20 cellular contexts compared by ENCODE assay signal in the genomic region with DNA sequence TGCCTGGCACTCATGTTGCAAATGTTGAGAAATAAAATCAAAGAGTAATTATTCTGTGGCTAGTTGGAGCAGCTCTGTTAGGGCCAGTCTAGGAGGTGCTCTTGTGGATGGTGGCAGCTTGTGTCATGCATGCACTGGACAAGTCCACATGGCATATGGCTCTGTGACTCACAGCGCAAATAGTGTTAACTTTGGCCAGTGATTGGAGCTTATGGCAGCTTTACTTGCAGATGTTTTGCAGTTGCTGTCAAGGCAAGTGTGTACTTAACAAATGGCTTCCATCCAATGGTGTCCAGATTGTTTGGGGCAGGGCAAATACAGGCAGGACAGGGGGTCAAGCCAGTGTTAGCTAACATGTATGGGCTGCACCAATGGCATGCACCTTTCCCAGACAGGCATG. TPM values are rescaled to one million over a fixed set of nuclear protein-coding genes. Genes with fewer than 3 reads are reported as not detected.
DNase-seq lines count a peak whose midpoint lies in the region; ATAC-seq and TF ChIP-seq lines count a peak whose summit lies in the region.
"Had no signal": no experiment of that assay in that cellular context is flagged by ENCODE, and none has a peak within 500 bp of the region (broad histone marks: within the 10 kb centered on the region; RNA-seq: fewer than 3 reads in every experiment).

No MANE protein-coding gene starts in this region.

- no peaks in the 10 kb centered on the region for H4K20me1 ChIP-seq in fibroblast of lung (ENCODE audit: control insufficient read depth, extremely low read depth, insufficient read depth, low read length)
- H4K20me1 ChIP-seq: BLaER1 treated with 17β-estradiol and CSF1 and Interleukin-3, amounts not matched to agents 10 nM and 100 nM had no signal

- H3K27me3 ChIP-seq in right cardiac atrium (ENCODE audit: control insufficient read depth, insufficient read depth) (no peaks in the 10 kb centered on the region), heart right ventricle (no peaks in the 10 kb centered on the region), fibroblast of lung (ENCODE audit: control insufficient read depth, insufficient read depth, low read length) (no peaks in the 10 kb centered on the region)
- H3K27me3 ChIP-seq: BLaER1 treated with 17β-estradiol and CSF1 and Interleukin-3, amounts not matched to agents 10 nM and 100 nM; Peyer's patch had no signal

- no peaks in the 10 kb centered on the region for H3K9me3 ChIP-seq in right cardiac atrium (ENCODE audit: control insufficient read depth, low read length)
- H3K9me3 ChIP-seq in heart right ventricle: no peaks in the 10 kb centered on the region
- no peaks in the 10 kb centered on the region for H3K9me3 ChIP-seq in fibroblast of lung (ENCODE audit: control insufficient read depth, insufficient read depth, low read depth, low read length)
- H3K9me3 ChIP-seq: A549; BLaER1 treated with 17β-estradiol and CSF1 and Interleukin-3, amounts not matched to agents 10 nM and 100 nM; Peyer's patch had no signal

- H3K36me3 ChIP-seq in heart right ventricle (no peaks in the 10 kb centered on the region), fibroblast of lung (ENCODE audit: control insufficient read depth, insufficient read depth, low read length) (no peaks in the 10 kb centered on the region)
- H3K36me3 ChIP-seq: BLaER1 treated with 17β-estradiol and CSF1 and Interleukin-3, amounts not matched to agents 10 nM and 100 nM; Peyer's patch had no signal

- no peak overlapping the region for H2AFZ ChIP-seq in fibroblast of lung (ENCODE audit: low read length)
- H2AFZ ChIP-seq: GM23338 had no signal

- no peak overlapping the region for H3K9ac ChIP-seq in fibroblast of lung (ENCODE audit: insufficient read depth, low read length)
- H3K9ac ChIP-seq: BLaER1 treated with 17β-estradiol and CSF1 and Interleukin-3, amounts not matched to agents 10 nM and 100 nM had no signal

- DNase-seq in right cardiac atrium (no peak), heart right ventricle (no peak), NCI-H446 treated with DMSO at 0.1 percent for 48 hours (lab: John Stamatoyannopoulos, UW) (peak; percentile 42), fibroblast of lung (ENCODE audit: low read depth in 2 of 2) (peak; percentile 4 to 29), amniotic stem cell (lab: John Stamatoyannopoulos, UW) (no peak), middle frontal gyrus (ENCODE audit: extremely low spot score, low spot score) (no peak)
- DNase-seq: CD8-positive, alpha-beta T cell; GDM1; KBM-7; NCI-H1105 treated with DMSO at 0.1 percent for 48 hours; NCI-H1694; NCI-H2081 treated with DMSO at 0.1 percent for 48 hours; NCI-H510A; Peyer's patch had no signal

- H3K4me1 ChIP-seq in right cardiac atrium (ENCODE audit: control insufficient read depth, insufficient read depth, low read length) (no peaks in the 10 kb centered on the region), heart right ventricle (peaks cover 0 to 5% (median 0%) of the 10 kb centered on the region in 9 donors), fibroblast of lung (ENCODE audit: control insufficient read depth, extremely low read depth, insufficient read depth, low read length) (no peaks in the 10 kb centered on the region)
- H3K4me1 ChIP-seq: A549; BLaER1 treated with 17β-estradiol and CSF1 and Interleukin-3, amounts not matched to agents 10 nM and 100 nM; Peyer's patch had no signal

- 86% methylated on average over 1 of the region's 1 CpG for WGBS in right cardiac atrium
- 88 to 97% methylated on average over 1 of the region's 1 CpG for WGBS in heart right ventricle, 2 donors

- no peak overlapping the region for H3K27ac ChIP-seq in right cardiac atrium (ENCODE audit: low read length)
- no peak overlapping the region for H3K27ac ChIP-seq in heart right ventricle
- H3K27ac ChIP-seq in fibroblast of lung (ENCODE audit: insufficient read depth, low read length): no peak overlapping the region
- H3K27ac ChIP-seq: A549; BLaER1 treated with 17β-estradiol and CSF1 and Interleukin-3, amounts not matched to agents 10 nM and 100 nM; Peyer's patch had no signal

- intact Hi-C loops in right cardiac atrium (cut with DNase I): no loop called here
- intact Hi-C loops in heart right ventricle (cut with DNase I): no loop called here

- no peak overlapping the region for H3K4me3 ChIP-seq in right cardiac atrium (ENCODE audit: low read length)
- H3K4me3 ChIP-seq in heart right ventricle: no peak overlapping the region
- H3K4me3 ChIP-seq in fibroblast of lung (replicated peaks in 1 of 4; ENCODE audit: control extremely low read depth in 1 of 4, insufficient read depth in 1 of 4, low read depth in 3 of 4, low read length in 4 of 4): no peak overlapping the region
- H3K4me3 ChIP-seq: A549; BLaER1 treated with 17β-estradiol and CSF1 and Interleukin-3, amounts not matched to agents 10 nM and 100 nM; GM23338; Peyer's patch had no signal

- H3K79me2 ChIP-seq in fibroblast of lung (ENCODE audit: control insufficient read depth, insufficient read depth, low read length): no peaks in the 10 kb centered on the region

- ATAC-seq in right cardiac atrium: peak; percentile 41 to 48
- ATAC-seq in heart right ventricle: no peak
- no peak for ATAC-seq in GM19035 (IDR thresholded peaks at IDR 0.05; ENCODE audit: unreplicated experiment)
- ATAC-seq: A549; CD8-positive, alpha-beta T cell; GM23338; HCT116; Right ventricle myocardium inferior had no signal

- no peak overlapping the region for H3K4me2 ChIP-seq in fibroblast of lung (ENCODE audit: extremely low read depth, insufficient read depth, low read length)
- H3K4me2 ChIP-seq: A549; BLaER1 treated with 17β-estradiol and CSF1 and Interleukin-3, amounts not matched to agents 10 nM and 100 nM; GM23338 had no signal

- TF ChIP-seq CTCF in heart right ventricle (IDR thresholded peaks at IDR 0.05) (no peak), fibroblast of lung (conservative IDR thresholded peaks at IDR 0.05 in 1 of 2, IDR thresholded peaks at IDR 0.05 in 1 of 2; ENCODE audit: low read depth in 1 of 2, low read length in 2 of 2) (no peak)

RNA-seq across cellular contexts. Expression of a gene that starts 26.1 kb away (rescaled TPM):
- 10 to 100 TPM; 27.1 to 40.1 (median 29.3) TPM for total RNA-seq in right cardiac atrium
- polyA plus RNA-seq in right cardiac atrium: 16.5 TPM
- 10 to 100 TPM; 20.7 to 38.8 (median 30.4) TPM for total RNA-seq in heart right ventricle
- 10 to 100 TPM; 13.3 to 21.8 TPM for polyA plus RNA-seq in heart right ventricle
- total RNA-seq in fibroblast of lung: 98.1 and 107 TPM in 2 replicates
- 59.5 and 107 TPM in 2 replicates for polyA plus RNA-seq in fibroblast of lung
- polyA plus RNA-seq in fibroblast of lung (2012): 38.8 and 52.6 TPM in 2 replicates
- polyA minus RNA-seq in fibroblast of lung (ENCODE audit: low replicate concordance): 8.9 and 20.5 TPM in 2 replicates

RNA-seq across cellular contexts. Expression of a gene that starts 56.9 kb away (rescaled TPM):
- total RNA-seq in right cardiac atrium (10 to 100 TPM in 3 of 4 donors, 1 to 10 TPM in 1; 8.4 to 10.8 (median 10.5) TPM), heart right ventricle (1 to 10 TPM; 3.1 to 7.3 (median 5.8) TPM), fibroblast of lung (35.3 and 68.6 TPM in 2 replicates)
- polyA plus RNA-seq in right cardiac atrium (5.8 TPM), heart right ventricle (1 to 10 TPM; 2.8 to 6.5 TPM), fibroblast of lung (9.7 and 33.7 TPM in 2 replicates)
- 8.2 and 31.1 TPM in 2 replicates for polyA plus RNA-seq in fibroblast of lung (2012)
- 24.8 TPM in 1 of 2 replicates, not detected in the other for polyA minus RNA-seq in fibroblast of lung (ENCODE audit: low replicate concordance)

Comparison
In these comparisons a context has a peak if more than half of its experiments do, and no peak if none do; other contexts are left out.
1. ATAC-seq: peak in right cardiac atrium (2 of 2); none in heart right ventricle (0 of 8) and GM19035 (single experiment).
2. DNase-seq: peak in NCI-H446 treated with DMSO at 0.1 percent for 48 hours (single experiment) and fibroblast of lung (2 of 2); none in right cardiac atrium (0 of 3), heart right ventricle (0 of 2), amniotic stem cell (single experiment) and middle frontal gyrus (single experiment).